Comparison of ENCODE assay signal across 16 cellular contexts in genomic region chr4:74524985-74525384, GRCh38.
A peak's percentile ranks its signal among the peaks of the same experiment; 100 is the strongest.
DNase-seq lines count a peak whose midpoint lies in the region; ATAC-seq lines count a peak whose summit lies in the region.
"Had no signal": no experiment of that assay in that cellular context is flagged by ENCODE, and none has a peak within 500 bp of the region (broad histone marks: within the 10 kb centered on the region; RNA-seq: fewer than 3 reads in every experiment).

No MANE protein-coding gene starts in this region.

- DNase-seq in activated CD4-positive, alpha-beta T cell treated with anti-CD3 and anti-CD28 coated beads for 36 hours, result no peak
- DNase-seq in activated CD4-positive, alpha-beta T cell treated with anti-CD3 and anti-CD28 coated beads, Interleukin-2, amount 10 ng/mL, durations not matched to agents 24 days and 14 days, result no peak
- no peak for DNase-seq in stimulated activated naive CD8-positive, alpha-beta T cell treated with anti-CD3 and anti-CD28 coated beads, Interleukin-15, Interleukin-2, amounts not matched to agents 100 U/mL and 50 U/mL, for 24 hours
- DNase-seq in stimulated activated naive CD8-positive, alpha-beta T cell treated with anti-CD3 and anti-CD28 coated beads, Interleukin-15, amount 100 ng/mL, for 72 hours, result no peak
- no peak for DNase-seq in NCI-H524 (lab: John Stamatoyannopoulos, UW)
- no peak for DNase-seq in OCI-M1 (lab: John Stamatoyannopoulos, UW)
- DNase-seq in DMS79 treated with DMSO at 0.1 percent for 48 hours (lab: John Stamatoyannopoulos, UW), result no peak
- DNase-seq: 8988T; AML-193; Calu3; CD4-positive, alpha-beta T cell; DMS 273 treated with DMSO at 0.1 percent for 48 hours; GOT3; H9 had no signal

- H3K27me3 Mint-ChIP-seq in activated CD4-positive, alpha-beta T cell treated with anti-CD3 and anti-CD28 coated beads for 36 hours, result peaks cover 2% of the 10 kb centered on the region
- H3K27me3 Mint-ChIP-seq in activated CD4-positive, alpha-beta T cell treated with anti-CD3 and anti-CD28 coated beads, Interleukin-2, amount 10 ng/mL, durations not matched to agents 24 days and 14 days, result peaks cover 9% of the 10 kb centered on the region
- no peaks in the 10 kb centered on the region for H3K27me3 Mint-ChIP-seq in stimulated activated naive CD8-positive, alpha-beta T cell treated with anti-CD3 and anti-CD28 coated beads, Interleukin-15, amount 100 ng/mL, for 72 hours
- H3K27me3 Mint-ChIP-seq in activated T-helper 17 cell treated with anti-CD3 and anti-CD28 coated beads, Interleukin-2, amount 50 U/mL, for 72 hours, result no peaks in the 10 kb centered on the region

- no peaks in the 10 kb centered on the region for H3K36me3 Mint-ChIP-seq in activated CD4-positive, alpha-beta T cell treated with anti-CD3 and anti-CD28 coated beads for 36 hours (ENCODE audit: low read depth)
- H3K36me3 Mint-ChIP-seq in activated CD4-positive, alpha-beta T cell treated with anti-CD3 and anti-CD28 coated beads, Interleukin-2, amount 10 ng/mL, durations not matched to agents 24 days and 14 days (ENCODE audit: low read depth), result no peaks in the 10 kb centered on the region
- no peaks in the 10 kb centered on the region for H3K36me3 Mint-ChIP-seq in activated T-helper 17 cell treated with anti-CD3 and anti-CD28 coated beads, Interleukin-2, amount 50 U/mL, for 72 hours (ENCODE audit: low read depth)

- ATAC-seq in activated CD4-positive, alpha-beta T cell treated with anti-CD3 and anti-CD28 coated beads for 36 hours, result peak; percentile 68
- peak; percentile 46 for ATAC-seq in stimulated activated naive CD8-positive, alpha-beta T cell treated with anti-CD3 and anti-CD28 coated beads, Interleukin-15, Interleukin-2, amounts not matched to agents 100 U/mL and 50 U/mL, for 24 hours
- no peak for ATAC-seq in stimulated activated naive CD8-positive, alpha-beta T cell treated with anti-CD3 and anti-CD28 coated beads, Interleukin-15, amount 100 ng/mL, for 72 hours
- ATAC-seq in activated T-helper 17 cell treated with anti-CD3 and anti-CD28 coated beads, Interleukin-2, amount 50 U/mL, for 72 hours (replicated peaks), result peak; percentile 80
- ATAC-seq: GM12878 had no signal

- POLR2A ChIA-PET in activated CD4-positive, alpha-beta T cell treated with anti-CD3 and anti-CD28 coated beads for 36 hours (lab: Charles Lee), result no interaction called here

- peaks cover 7% of the 10 kb centered on the region for H3K4me1 Mint-ChIP-seq in activated CD4-positive, alpha-beta T cell treated with anti-CD3 and anti-CD28 coated beads for 36 hours
- peaks cover 3% of the 10 kb centered on the region for H3K4me1 Mint-ChIP-seq in activated CD4-positive, alpha-beta T cell treated with anti-CD3 and anti-CD28 coated beads, Interleukin-2, amount 10 ng/mL, durations not matched to agents 24 days and 14 days
- no peaks in the 10 kb centered on the region for H3K4me1 Mint-ChIP-seq in stimulated activated naive CD8-positive, alpha-beta T cell treated with anti-CD3 and anti-CD28 coated beads, Interleukin-15, amount 100 ng/mL, for 72 hours
- no peaks in the 10 kb centered on the region for H3K4me1 Mint-ChIP-seq in activated T-helper 17 cell treated with anti-CD3 and anti-CD28 coated beads, Interleukin-2, amount 50 U/mL, for 72 hours

- H3K27ac Mint-ChIP-seq in activated CD4-positive, alpha-beta T cell treated with anti-CD3 and anti-CD28 coated beads for 36 hours, result no peak overlapping the region
- H3K27ac Mint-ChIP-seq in activated CD4-positive, alpha-beta T cell treated with anti-CD3 and anti-CD28 coated beads, Interleukin-2, amount 10 ng/mL, durations not matched to agents 24 days and 14 days, result no peak overlapping the region
- H3K27ac Mint-ChIP-seq in stimulated activated naive CD8-positive, alpha-beta T cell treated with anti-CD3 and anti-CD28 coated beads, Interleukin-15, amount 100 ng/mL, for 72 hours, result no peak overlapping the region
- no peak overlapping the region for H3K27ac Mint-ChIP-seq in activated T-helper 17 cell treated with anti-CD3 and anti-CD28 coated beads, Interleukin-2, amount 50 U/mL, for 72 hours
- H3K27ac Mint-ChIP-seq: CD4-positive, alpha-beta T cell; H9 had no signal

- H3K9me3 Mint-ChIP-seq in activated CD4-positive, alpha-beta T cell treated with anti-CD3 and anti-CD28 coated beads for 36 hours (ENCODE audit: low read depth), result no peaks in the 10 kb centered on the region
- H3K9me3 Mint-ChIP-seq in activated CD4-positive, alpha-beta T cell treated with anti-CD3 and anti-CD28 coated beads, Interleukin-2, amount 10 ng/mL, durations not matched to agents 24 days and 14 days, result no peaks in the 10 kb centered on the region
- no peaks in the 10 kb centered on the region for H3K9me3 Mint-ChIP-seq in stimulated activated naive CD8-positive, alpha-beta T cell treated with anti-CD3 and anti-CD28 coated beads, Interleukin-15, amount 100 ng/mL, for 72 hours
- no peaks in the 10 kb centered on the region for H3K9me3 Mint-ChIP-seq in activated T-helper 17 cell treated with anti-CD3 and anti-CD28 coated beads, Interleukin-2, amount 50 U/mL, for 72 hours
- H3K9me3 Mint-ChIP-seq: CD4-positive, alpha-beta T cell; H9 had no signal

- intact Hi-C loops in activated CD4-positive, alpha-beta T cell treated with anti-CD3 and anti-CD28 coated beads for 36 hours (cut with DNase I, micrococcal nuclease), result no loop called here
- intact Hi-C loops in activated CD4-positive, alpha-beta T cell treated with anti-CD3 and anti-CD28 coated beads, Interleukin-2, amount 10 ng/mL, durations not matched to agents 24 days and 14 days (cut with micrococcal nuclease), result no loop called here

- H3K4me3 Mint-ChIP-seq in activated CD4-positive, alpha-beta T cell treated with anti-CD3 and anti-CD28 coated beads for 36 hours, result no peak overlapping the region
- H3K4me3 Mint-ChIP-seq in activated CD4-positive, alpha-beta T cell treated with anti-CD3 and anti-CD28 coated beads, Interleukin-2, amount 10 ng/mL, durations not matched to agents 24 days and 14 days, result no peak overlapping the region
- H3K4me3 Mint-ChIP-seq in stimulated activated naive CD8-positive, alpha-beta T cell treated with anti-CD3 and anti-CD28 coated beads, Interleukin-15, amount 100 ng/mL, for 72 hours, result no peak overlapping the region
- H3K4me3 Mint-ChIP-seq in activated T-helper 17 cell treated with anti-CD3 and anti-CD28 coated beads, Interleukin-2, amount 50 U/mL, for 72 hours, result no peak overlapping the region
- H3K4me3 Mint-ChIP-seq: CD4-positive, alpha-beta T cell; H9 had no signal

- CTCF ChIA-PET in activated CD4-positive, alpha-beta T cell treated with anti-CD3 and anti-CD28 coated beads for 36 hours (lab: Charles Lee), result interaction anchor here (0.6 kb wide), 1 partner anchor 1313 kb away, joined by 3 read pairs; no protein-coding TSS in a partner anchor
